ENCODE assay signal across 38 cellular contexts in genomic region chr19:7088999-7089398, GRCh38. TPM values are rescaled to one million over a fixed set of nuclear protein-coding genes. Genes with fewer than 3 reads are reported as not detected.
"Had no signal": no experiment of that assay in that cellular context is flagged by ENCODE, and none has a peak within 500 bp of the region (broad histone marks: within the 10 kb centered on the region; RNA-seq: fewer than 3 reads in every experiment).

No MANE protein-coding gene starts in this region.

- H3K4me1 ChIP-seq: esophagus muscularis mucosa, foreskin keratinocyte, gastrocnemius medialis had no signal

- H3K4me3 Mint-ChIP-seq: activated CD4-positive, alpha-beta memory T cell treated with anti-CD3 and anti-CD28 coated beads for 36 hours; activated CD4-positive, alpha-beta T cell treated with anti-CD3 and anti-CD28 coated beads for 36 hours; activated CD4-positive, alpha-beta T cell treated with anti-CD3 and anti-CD28 coated beads, Interleukin-2, amount 10 ng/mL, durations not matched to agents 24 days and 14 days; activated CD8-positive, alpha-beta memory T cell treated with anti-CD3 and anti-CD28 coated beads, Interleukin-2, amount 10 ng/mL, durations not matched to agents 7 days and 5 days; activated CD8-positive, alpha-beta T cell treated with anti-CD3 and anti-CD28 coated beads, Interleukin-2, amount 10 ng/mL, durations not matched to agents 7 days and 5 days; activated naive CD4-positive, alpha-beta T cell treated with anti-CD3 and anti-CD28 coated beads for 36 hours; activated naive CD8-positive, alpha-beta T cell treated with anti-CD3 and anti-CD28 coated beads, Interleukin-2, amount 10 ng/mL, durations not matched to agents 7 days and 5 days; activated T-helper 1 cell treated with anti-CD3 and anti-CD28 coated beads, Interleukin-12 subunit alpha, Interleukin-12 subunit beta, Interleukin-2, Interleukin-4 antibody, amounts not matched to agents 30 ng/mL and 10 ng/mL and 1 ng/mL, durations not matched to agents 14 hours and 24 hours and 36 hours; central memory CD8-positive, alpha-beta T cell; dendritic cell treated with granulocyte-macrophage colony-stimulating factor and Interleukin-4, amounts not matched to agents 40 ng/mL and 50 ng/mL, for 4 days; endodermal cell; T-helper 17 cell had no signal

- H3K27me3 Mint-ChIP-seq: activated CD4-positive, alpha-beta memory T cell treated with anti-CD3 and anti-CD28 coated beads for 36 hours; activated CD4-positive, alpha-beta T cell treated with anti-CD3 and anti-CD28 coated beads for 36 hours; activated CD4-positive, alpha-beta T cell treated with anti-CD3 and anti-CD28 coated beads, Interleukin-2, amount 10 ng/mL, durations not matched to agents 24 days and 14 days; activated CD8-positive, alpha-beta memory T cell treated with anti-CD3 and anti-CD28 coated beads, Interleukin-2, amount 10 ng/mL, durations not matched to agents 7 days and 5 days; activated naive CD4-positive, alpha-beta T cell treated with anti-CD3 and anti-CD28 coated beads, Interleukin-2, amount 50 U/mL, for 24 hours; activated naive CD8-positive, alpha-beta T cell treated with anti-CD3 and anti-CD28 coated beads, Interleukin-2, amount 10 ng/mL, durations not matched to agents 7 days and 5 days; central memory CD8-positive, alpha-beta T cell; dendritic cell treated with granulocyte-macrophage colony-stimulating factor and Interleukin-4, amounts not matched to agents 40 ng/mL and 50 ng/mL, for 4 days; T-helper 17 cell had no signal

- H3K4me3 ChIP-seq: coronary artery, dorsolateral prefrontal cortex, esophagus muscularis mucosa, gastrocnemius medialis had no signal

- DNase-seq: activated CD4-positive, alpha-beta memory T cell treated with anti-CD3 and anti-CD28 coated beads for 36 hours; activated CD4-positive, alpha-beta T cell treated with anti-CD3 and anti-CD28 coated beads for 36 hours; activated CD4-positive, alpha-beta T cell treated with anti-CD3 and anti-CD28 coated beads, Interleukin-2, amount 10 ng/mL, durations not matched to agents 24 days and 14 days; activated CD4-positive, CD25-positive, alpha-beta regulatory T cell; activated CD4-positive, CD25-positive, alpha-beta regulatory T cell treated with anti-CD3 and anti-CD28 coated beads, Interleukin-2, amount 50 U/mL, for 72 hours; activated CD8-positive, alpha-beta memory T cell treated with anti-CD3 and anti-CD28 coated beads, Interleukin-2, amount 10 ng/mL, durations not matched to agents 7 days and 5 days; activated CD8-positive, alpha-beta memory T cell treated with anti-CD3 and anti-CD28 coated beads, Interleukin-2, amount 50 U/mL, for 4 hours; activated CD8-positive, alpha-beta T cell treated with anti-CD3 and anti-CD28 coated beads, Interleukin-2, amount 10 ng/mL, durations not matched to agents 7 days and 5 days; activated effector memory CD4-positive, alpha-beta T cell treated with anti-CD3 and anti-CD28 coated beads, Interleukin-2, amount 50 U/mL, for 16 hours; activated naive CD4-positive, alpha-beta T cell treated with anti-CD3 and anti-CD28 coated beads for 36 hours; activated naive CD8-positive, alpha-beta T cell treated with anti-CD3 and anti-CD28 coated beads, Interleukin-2, amount 10 ng/mL, durations not matched to agents 7 days and 5 days; activated T-cell treated with anti-CD3 and anti-CD28 coated beads, Interleukin-2, amount 50 U/mL, for 1 hour; activated T-cell treated with anti-CD3 and anti-CD28 coated beads, Interleukin-2, amount 50 U/mL, for 48 hours; amniotic stem cell; anterior cingulate cortex; brain microvascular endothelial cell; dorsolateral prefrontal cortex; effector memory CD4-positive, alpha-beta T cell; endodermal cell; erythroblast; foreskin keratinocyte; gastrocnemius medialis; glutamatergic neuron; T-helper 1 cell; T-helper 17 cell had no signal

- H3K27ac ChIP-seq: brain microvascular endothelial cell, coronary artery, dorsolateral prefrontal cortex, esophagus muscularis mucosa, foreskin keratinocyte, gastrocnemius medialis had no signal

- H3K4me1 Mint-ChIP-seq: activated CD4-positive, alpha-beta T cell treated with anti-CD3 and anti-CD28 coated beads, Interleukin-2, amount 10 ng/mL, durations not matched to agents 24 days and 14 days; activated CD8-positive, alpha-beta memory T cell treated with anti-CD3 and anti-CD28 coated beads, Interleukin-2, amount 10 ng/mL, durations not matched to agents 7 days and 5 days; endodermal cell; T-helper 17 cell had no signal

- H3K27ac Mint-ChIP-seq: activated CD4-positive, alpha-beta memory T cell treated with anti-CD3 and anti-CD28 coated beads for 36 hours; activated CD4-positive, alpha-beta T cell treated with anti-CD3 and anti-CD28 coated beads for 36 hours; activated CD4-positive, alpha-beta T cell treated with anti-CD3 and anti-CD28 coated beads, Interleukin-2, amount 10 ng/mL, durations not matched to agents 24 days and 14 days; activated CD8-positive, alpha-beta memory T cell treated with anti-CD3 and anti-CD28 coated beads, Interleukin-2, amount 10 ng/mL, durations not matched to agents 7 days and 5 days; activated CD8-positive, alpha-beta T cell treated with anti-CD3 and anti-CD28 coated beads, Interleukin-2, amount 10 ng/mL, durations not matched to agents 7 days and 5 days; activated naive CD4-positive, alpha-beta T cell treated with anti-CD3 and anti-CD28 coated beads for 36 hours; activated naive CD4-positive, alpha-beta T cell treated with anti-CD3 and anti-CD28 coated beads, Interleukin-2, amount 50 U/mL, for 24 hours; activated naive CD8-positive, alpha-beta T cell treated with anti-CD3 and anti-CD28 coated beads, Interleukin-2, amount 10 ng/mL, durations not matched to agents 7 days and 5 days; activated T-helper 1 cell treated with anti-CD3 and anti-CD28 coated beads, Interleukin-12 subunit alpha, Interleukin-12 subunit beta, Interleukin-2, Interleukin-4 antibody, amounts not matched to agents 30 ng/mL and 10 ng/mL and 1 ng/mL, durations not matched to agents 14 hours and 24 hours and 36 hours; activated T-helper 2 cell treated with anti-CD3 and anti-CD28 coated beads, Interferon-gamma antibody, Interleukin-2, Interleukin-4, amounts not matched to agents 10 μg/mL and 5 μg/mL and 100 μg/mL, durations not matched to agents 14 hours and 24 hours and 36 hours; dendritic cell treated with granulocyte-macrophage colony-stimulating factor and Interleukin-4, amounts not matched to agents 40 ng/mL and 50 ng/mL, for 4 days; endodermal cell; T-helper 17 cell had no signal

- ATAC-seq: activated CD4-positive, alpha-beta T cell treated with anti-CD3 and anti-CD28 coated beads for 36 hours; activated CD8-positive, alpha-beta memory T cell treated with anti-CD3 and anti-CD28 coated beads, Interleukin-2, amount 10 ng/mL, durations not matched to agents 7 days and 5 days; activated CD8-positive, alpha-beta T cell treated with anti-CD3 and anti-CD28 coated beads, Interleukin-2, amount 10 ng/mL, durations not matched to agents 7 days and 5 days; foreskin keratinocyte; gastrocnemius medialis; T-helper 17 cell had no signal

- H3K27me3 ChIP-seq: brain microvascular endothelial cell, dorsolateral prefrontal cortex, esophagus muscularis mucosa, foreskin keratinocyte, gastrocnemius medialis had no signal

RNA-seq across cellular contexts. Expression of gene MBD3L3, which starts 30.5 kb away (rescaled TPM):
- total RNA-seq: activated CD4-positive, alpha-beta memory T cell treated with anti-CD3 and anti-CD28 coated beads for 36 hours; activated CD4-positive, alpha-beta T cell treated with anti-CD3 and anti-CD28 coated beads for 36 hours; activated CD4-positive, alpha-beta T cell treated with anti-CD3 and anti-CD28 coated beads, Interleukin-2, amount 10 ng/mL, durations not matched to agents 24 days and 14 days; activated CD8-positive, alpha-beta memory T cell treated with anti-CD3 and anti-CD28 coated beads for 36 hours; activated CD8-positive, alpha-beta memory T cell treated with anti-CD3 and anti-CD28 coated beads, Interleukin-2, amount 10 ng/mL, durations not matched to agents 7 days and 5 days; activated CD8-positive, alpha-beta T cell treated with anti-CD3 and anti-CD28 coated beads, Interleukin-2, amount 10 ng/mL, durations not matched to agents 7 days and 5 days; activated naive CD4-positive, alpha-beta T cell treated with anti-CD3 and anti-CD28 coated beads for 36 hours; activated naive CD8-positive, alpha-beta T cell treated with anti-CD3 and anti-CD28 coated beads, Interleukin-2, amount 10 ng/mL, durations not matched to agents 7 days and 5 days; activated T-helper 1 cell treated with anti-CD3 and anti-CD28 coated beads, Interleukin-12 subunit alpha, Interleukin-12 subunit beta, Interleukin-2, Interleukin-4 antibody, amounts not matched to agents 30 ng/mL and 10 ng/mL and 1 ng/mL, durations not matched to agents 14 hours and 24 hours and 36 hours; activated T-helper 2 cell treated with anti-CD3 and anti-CD28 coated beads, Interferon-gamma antibody, Interleukin-2, Interleukin-4, amounts not matched to agents 10 μg/mL and 5 μg/mL and 100 μg/mL, durations not matched to agents 14 hours and 24 hours and 36 hours; astrocyte; bronchial epithelial cell; cardiac septum; cerebellum; dorsolateral prefrontal cortex; endodermal cell; esophagus muscularis mucosa; foreskin keratinocyte; gastrocnemius medialis; T-helper 17 cell had no signal
- polyA plus RNA-seq: adipose tissue, foreskin keratinocyte had no signal

RNA-seq across cellular contexts. Expression of gene MBD3L2, which starts 39.9 kb away (rescaled TPM):
- total RNA-seq: activated CD4-positive, alpha-beta memory T cell treated with anti-CD3 and anti-CD28 coated beads for 36 hours; activated CD4-positive, alpha-beta T cell treated with anti-CD3 and anti-CD28 coated beads for 36 hours; activated CD4-positive, alpha-beta T cell treated with anti-CD3 and anti-CD28 coated beads, Interleukin-2, amount 10 ng/mL, durations not matched to agents 24 days and 14 days; activated CD8-positive, alpha-beta memory T cell treated with anti-CD3 and anti-CD28 coated beads for 36 hours; activated CD8-positive, alpha-beta memory T cell treated with anti-CD3 and anti-CD28 coated beads, Interleukin-2, amount 10 ng/mL, durations not matched to agents 7 days and 5 days; activated CD8-positive, alpha-beta T cell treated with anti-CD3 and anti-CD28 coated beads, Interleukin-2, amount 10 ng/mL, durations not matched to agents 7 days and 5 days; activated naive CD4-positive, alpha-beta T cell treated with anti-CD3 and anti-CD28 coated beads for 36 hours; activated naive CD8-positive, alpha-beta T cell treated with anti-CD3 and anti-CD28 coated beads, Interleukin-2, amount 10 ng/mL, durations not matched to agents 7 days and 5 days; activated T-helper 1 cell treated with anti-CD3 and anti-CD28 coated beads, Interleukin-12 subunit alpha, Interleukin-12 subunit beta, Interleukin-2, Interleukin-4 antibody, amounts not matched to agents 30 ng/mL and 10 ng/mL and 1 ng/mL, durations not matched to agents 14 hours and 24 hours and 36 hours; activated T-helper 2 cell treated with anti-CD3 and anti-CD28 coated beads, Interferon-gamma antibody, Interleukin-2, Interleukin-4, amounts not matched to agents 10 μg/mL and 5 μg/mL and 100 μg/mL, durations not matched to agents 14 hours and 24 hours and 36 hours; bronchial epithelial cell; cardiac septum; cerebellum; dorsolateral prefrontal cortex; endodermal cell; esophagus muscularis mucosa; foreskin keratinocyte; gastrocnemius medialis; T-helper 17 cell had no signal
- polyA plus RNA-seq: adipose tissue, foreskin keratinocyte had no signal

RNA-seq across cellular contexts. Expression of gene MBD3L4, which starts 49.0 kb away (rescaled TPM):
- total RNA-seq: activated CD4-positive, alpha-beta memory T cell treated with anti-CD3 and anti-CD28 coated beads for 36 hours; activated CD4-positive, alpha-beta T cell treated with anti-CD3 and anti-CD28 coated beads for 36 hours; activated CD4-positive, alpha-beta T cell treated with anti-CD3 and anti-CD28 coated beads, Interleukin-2, amount 10 ng/mL, durations not matched to agents 24 days and 14 days; activated CD8-positive, alpha-beta memory T cell treated with anti-CD3 and anti-CD28 coated beads for 36 hours; activated CD8-positive, alpha-beta memory T cell treated with anti-CD3 and anti-CD28 coated beads, Interleukin-2, amount 10 ng/mL, durations not matched to agents 7 days and 5 days; activated CD8-positive, alpha-beta T cell treated with anti-CD3 and anti-CD28 coated beads, Interleukin-2, amount 10 ng/mL, durations not matched to agents 7 days and 5 days; activated naive CD4-positive, alpha-beta T cell treated with anti-CD3 and anti-CD28 coated beads for 36 hours; activated naive CD8-positive, alpha-beta T cell treated with anti-CD3 and anti-CD28 coated beads, Interleukin-2, amount 10 ng/mL, durations not matched to agents 7 days and 5 days; activated T-helper 1 cell treated with anti-CD3 and anti-CD28 coated beads, Interleukin-12 subunit alpha, Interleukin-12 subunit beta, Interleukin-2, Interleukin-4 antibody, amounts not matched to agents 30 ng/mL and 10 ng/mL and 1 ng/mL, durations not matched to agents 14 hours and 24 hours and 36 hours; activated T-helper 2 cell treated with anti-CD3 and anti-CD28 coated beads, Interferon-gamma antibody, Interleukin-2, Interleukin-4, amounts not matched to agents 10 μg/mL and 5 μg/mL and 100 μg/mL, durations not matched to agents 14 hours and 24 hours and 36 hours; astrocyte; bronchial epithelial cell; cardiac septum; cerebellum; dorsolateral prefrontal cortex; endodermal cell; esophagus muscularis mucosa; foreskin keratinocyte; gastrocnemius medialis; T-helper 17 cell had no signal
- polyA plus RNA-seq: adipose tissue, foreskin keratinocyte had no signal

RNA-seq across cellular contexts. Expression of gene MBD3L5, which starts 58.6 kb away (rescaled TPM):
- total RNA-seq: activated CD4-positive, alpha-beta memory T cell treated with anti-CD3 and anti-CD28 coated beads for 36 hours; activated CD4-positive, alpha-beta T cell treated with anti-CD3 and anti-CD28 coated beads for 36 hours; activated CD4-positive, alpha-beta T cell treated with anti-CD3 and anti-CD28 coated beads, Interleukin-2, amount 10 ng/mL, durations not matched to agents 24 days and 14 days; activated CD8-positive, alpha-beta memory T cell treated with anti-CD3 and anti-CD28 coated beads for 36 hours; activated CD8-positive, alpha-beta memory T cell treated with anti-CD3 and anti-CD28 coated beads, Interleukin-2, amount 10 ng/mL, durations not matched to agents 7 days and 5 days; activated CD8-positive, alpha-beta T cell treated with anti-CD3 and anti-CD28 coated beads, Interleukin-2, amount 10 ng/mL, durations not matched to agents 7 days and 5 days; activated naive CD4-positive, alpha-beta T cell treated with anti-CD3 and anti-CD28 coated beads for 36 hours; activated naive CD8-positive, alpha-beta T cell treated with anti-CD3 and anti-CD28 coated beads, Interleukin-2, amount 10 ng/mL, durations not matched to agents 7 days and 5 days; activated T-helper 1 cell treated with anti-CD3 and anti-CD28 coated beads, Interleukin-12 subunit alpha, Interleukin-12 subunit beta, Interleukin-2, Interleukin-4 antibody, amounts not matched to agents 30 ng/mL and 10 ng/mL and 1 ng/mL, durations not matched to agents 14 hours and 24 hours and 36 hours; activated T-helper 2 cell treated with anti-CD3 and anti-CD28 coated beads, Interferon-gamma antibody, Interleukin-2, Interleukin-4, amounts not matched to agents 10 μg/mL and 5 μg/mL and 100 μg/mL, durations not matched to agents 14 hours and 24 hours and 36 hours; astrocyte; bronchial epithelial cell; cardiac septum; cerebellum; dorsolateral prefrontal cortex; endodermal cell; esophagus muscularis mucosa; foreskin keratinocyte; gastrocnemius medialis; T-helper 17 cell had no signal
- polyA plus RNA-seq: adipose tissue, foreskin keratinocyte had no signal
